ENCODE assay signal across 20 cellular contexts in the genomic region with DNA sequence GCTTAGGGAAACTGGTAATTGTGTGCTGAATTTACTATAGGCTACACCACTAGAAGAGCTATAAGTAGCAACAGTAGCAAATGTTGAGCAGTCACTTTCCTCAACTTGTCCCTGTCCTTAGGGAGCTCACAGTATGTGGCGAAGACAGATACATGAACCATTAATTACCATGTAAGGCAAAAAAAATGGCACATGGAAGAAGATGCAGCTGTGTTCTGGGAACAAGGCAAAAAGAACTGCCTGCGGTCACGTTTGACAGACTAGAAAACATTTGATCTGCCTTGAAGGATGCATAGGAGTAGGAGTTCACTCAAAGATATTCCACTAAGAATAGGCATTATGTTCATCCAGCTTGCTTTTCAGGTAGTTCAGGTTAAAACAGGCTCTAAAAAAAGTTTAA. TPM values are rescaled to one million over a fixed set of nuclear protein-coding genes. Genes with fewer than 3 reads are reported as not detected.
DNase-seq lines count a peak whose midpoint lies in the region; ATAC-seq and TF ChIP-seq lines count a peak whose summit lies in the region.
"Had no signal": no experiment of that assay in that cellular context is flagged by ENCODE, and none has a peak within 500 bp of the region (broad histone marks: within the 10 kb centered on the region; RNA-seq: fewer than 3 reads in every experiment).

No MANE protein-coding gene starts in this region.

- no peak overlapping the region for H2BK20ac ChIP-seq in IMR-90 (ENCODE audit: low read depth, low read length)

- no peaks in the 10 kb centered on the region for H3K36me3 ChIP-seq in BLaER1 treated with 17β-estradiol and CSF1 and Interleukin-3, amounts not matched to agents 10 nM and 100 nM
- H3K36me3 ChIP-seq in IMR-90 (ENCODE audit: control insufficient read depth, insufficient read depth, low read length) (no peaks in the 10 kb centered on the region), endodermal cell (ENCODE audit: control insufficient read depth, insufficient read depth, low read length) (no peaks in the 10 kb centered on the region), rectal smooth muscle tissue (ENCODE audit: control insufficient read depth, insufficient read depth, low read length) (no peaks in the 10 kb centered on the region)
- no peaks in the 10 kb centered on the region for H3K36me3 ChIP-seq in CD4-positive, alpha-beta memory T cell (ENCODE audit: insufficient read depth, low read length)

- dilution Hi-C loops in IMR-90 (cut with HindIII; ENCODE audit: low sequenced_read_pairs, unreplicated experiment), result no loop called here

- H3K27me3 ChIP-seq in BLaER1 treated with 17β-estradiol and CSF1 and Interleukin-3, amounts not matched to agents 10 nM and 100 nM, result no peaks in the 10 kb centered on the region
- H3K27me3 ChIP-seq in IMR-90 (ENCODE audit: control insufficient read depth, insufficient read depth, low read length) (peaks cover 2% of the 10 kb centered on the region; the same call in 1 of the 2 replicates), endodermal cell (ENCODE audit: control insufficient read depth, insufficient read depth, low read length, poor library complexity, severe bottlenecking) (no peaks in the 10 kb centered on the region), rectal smooth muscle tissue (ENCODE audit: control insufficient read depth, insufficient read depth, low read length) (peaks cover 3% of the 10 kb centered on the region)
- H3K27me3 ChIP-seq in CD4-positive, alpha-beta memory T cell (ENCODE audit: insufficient read depth, low read length), result no peaks in the 10 kb centered on the region

- no peak overlapping the region for H3K4me3 ChIP-seq in BLaER1 treated with 17β-estradiol and CSF1 and Interleukin-3, amounts not matched to agents 10 nM and 100 nM
- H3K4me3 ChIP-seq in IMR-90 (ENCODE audit: insufficient read depth, low read depth, low read length), result no peak overlapping the region
- H3K4me3 ChIP-seq in endodermal cell (ENCODE audit: low read length), result peak overlapping the region; percentile 6
- H3K4me3 ChIP-seq in rectal smooth muscle tissue (ENCODE audit: low read length), result no peak overlapping the region
- no peak overlapping the region for H3K4me3 ChIP-seq in CD4-positive, alpha-beta memory T cell (ENCODE audit: low read length in 2 of 2)
- H3K4me3 ChIP-seq: GM23248, PC-9 had no signal

- H2AK9ac ChIP-seq in IMR-90 (replicated peaks; ENCODE audit: low read depth, low read length, poor library complexity), result no peak overlapping the region

- peak overlapping the region in 6 of 11 experiments; percentile 4 to 40 (median 16); a peak in 8 of 22 replicates for H3K4me2 ChIP-seq in BLaER1 treated with 17β-estradiol and CSF1 and Interleukin-3, amounts not matched to agents 10 nM and 100 nM
- no peak overlapping the region for H3K4me2 ChIP-seq in IMR-90 (ENCODE audit: low read depth, low read length)
- H3K4me2 ChIP-seq: PC-9 had no signal

- H3K36me3 Mint-ChIP-seq in endodermal cell (ENCODE audit: low read depth), result no peaks in the 10 kb centered on the region
- no peaks in the 10 kb centered on the region for H3K36me3 Mint-ChIP-seq in CD4-positive, alpha-beta memory T cell
- H3K36me3 Mint-ChIP-seq: stimulated activated naive B cell treated with anti-CD40 and anti-IgM and Interleukin-4, amounts not matched to agents 10 μg/mL and 1 μg/mL and 100 μg/mL, for 72 hours; T-cell had no signal

- peak overlapping the region; percentile 37; the same call in 1 of the 2 replicates for H2BK120ac ChIP-seq in IMR-90 (ENCODE audit: low read depth, low read length)

- H3K9me3 ChIP-seq in BLaER1 treated with 17β-estradiol and CSF1 and Interleukin-3, amounts not matched to agents 10 nM and 100 nM (replicated peaks in 1 of 11), result no peaks in the 10 kb centered on the region
- H3K9me3 ChIP-seq in IMR-90 (ENCODE audit: control insufficient read depth, insufficient read depth, low read length) (no peaks in the 10 kb centered on the region), endodermal cell (ENCODE audit: control insufficient read depth, low read length) (no peaks in the 10 kb centered on the region)
- H3K9me3 ChIP-seq in CD4-positive, alpha-beta memory T cell (ENCODE audit: control insufficient read depth in 1 of 2, low read length in 2 of 2), result no peaks in the 10 kb centered on the region

- TF ChIP-seq CTCF in IMR-90 (conservative IDR thresholded peaks at IDR 0.05; ENCODE audit: low read depth, low read length) (no peak), endodermal cell (conservative IDR thresholded peaks at IDR 0.05) (no peak)

- BruUV-seq in IMR-90 (replicated peaks; lab: Mats Ljungman, UMichigan), result no TSS peak

- ATAC-seq in IMR-90 (ENCODE audit: low read depth), result no peak
- no peak for ATAC-seq in stimulated activated naive CD8-positive, alpha-beta T cell treated with anti-CD3 and anti-CD28 coated beads, Interleukin-15, amount 100 ng/mL, for 72 hours

- H2AFZ ChIP-seq in IMR-90 (replicated peaks; ENCODE audit: low read length, poor library complexity), result no peak overlapping the region
- H2AFZ ChIP-seq: GM23248, PC-9 had no signal

- H3K4me1 Mint-ChIP-seq in endodermal cell, result peaks cover 39% of the 10 kb centered on the region
- peaks cover 6% of the 10 kb centered on the region for H3K4me1 Mint-ChIP-seq in stimulated activated naive CD8-positive, alpha-beta T cell treated with anti-CD3 and anti-CD28 coated beads, Interleukin-15, amount 100 ng/mL, for 72 hours
- peaks cover 3 to 5% (median 4%) of the 10 kb centered on the region in 4 donors for H3K4me1 Mint-ChIP-seq in CD4-positive, alpha-beta memory T cell

- H3K4me3 Mint-ChIP-seq in endodermal cell, result no peak overlapping the region
- no peak overlapping the region for H3K4me3 Mint-ChIP-seq in stimulated activated naive CD8-positive, alpha-beta T cell treated with anti-CD3 and anti-CD28 coated beads, Interleukin-15, amount 100 ng/mL, for 72 hours
- H3K4me3 Mint-ChIP-seq in CD4-positive, alpha-beta memory T cell, result no peak overlapping the region
- H3K4me3 Mint-ChIP-seq: activated T-cell treated with anti-CD3 and anti-CD28 coated beads, Interleukin-2, amount 50 U/mL, for 72 hours; CD4-positive, alpha-beta T cell; stimulated activated naive B cell treated with anti-CD40 and anti-IgM and Interleukin-4, amounts not matched to agents 10 μg/mL and 1 μg/mL and 100 μg/mL, for 72 hours; T-cell had no signal

- intact Hi-C loops in IMR-90 (cut with micrococcal nuclease), result loop anchor here (1.0 to 2.0 kb wide), 3 partner anchors 291 to 587 kb away; no protein-coding TSS in a partner anchor
- intact Hi-C loops in CD4-positive, alpha-beta memory T cell (cut with micrococcal nuclease), result loop anchor here (1.0 to 5.0 kb wide), 4 partner anchors 140 to 586 kb away; no protein-coding TSS in a partner anchor

- CTCF ChIA-PET in IMR-90 (lab: Yijun Ruan, JAX), result interaction anchor here (0.8 to 1.5 kb wide), 7 partner anchors 12 to 587 kb away, joined by 3 to 5 read pairs (median 3); no protein-coding TSS in a partner anchor
- CTCF ChIA-PET in CD4-positive, alpha-beta memory T cell (lab: Charles Lee; ENCODE audit: partially characterized antibody), result interaction anchor here (0.6 to 7.4 kb wide), 40 partner anchors 9 to 781 kb away, joined by 3 to 301 read pairs (median 4); a partner anchor contains a TSS

- no peaks in the 10 kb centered on the region; the same call in 1 of the 2 replicates for H3K9me1 ChIP-seq in IMR-90 (ENCODE audit: insufficient read depth, low read length)

- no peak overlapping the region for H3K27ac ChIP-seq in BLaER1 treated with 17β-estradiol and CSF1 and Interleukin-3, amounts not matched to agents 10 nM and 100 nM
- H3K27ac ChIP-seq in IMR-90 (ENCODE audit: insufficient read depth, low read length) (no peak overlapping the region), endodermal cell (ENCODE audit: low read depth, low read length) (no peak overlapping the region), rectal smooth muscle tissue (ENCODE audit: low read depth, low read length) (peak overlapping the region; percentile 54)
- H3K27ac ChIP-seq in CD4-positive, alpha-beta memory T cell (ENCODE audit: low read depth, low read length), result no peak overlapping the region
- H3K27ac ChIP-seq: GM23248, PC-9 had no signal

- in situ Hi-C loops in IMR-90 (cut with MboI; ENCODE audit: low sequenced_read_pairs), result loop anchor here (5.0 to 10.0 kb wide), 3 partner anchors 290 to 585 kb away; no protein-coding TSS in a partner anchor

- no peak overlapping the region for H3K18ac ChIP-seq in IMR-90 (ENCODE audit: low read depth, low read length)

- peak overlapping the region; percentile 31 for H3K27ac Mint-ChIP-seq in endodermal cell
- no peak overlapping the region for H3K27ac Mint-ChIP-seq in stimulated activated naive CD8-positive, alpha-beta T cell treated with anti-CD3 and anti-CD28 coated beads, Interleukin-15, amount 100 ng/mL, for 72 hours
- no peak overlapping the region for H3K27ac Mint-ChIP-seq in CD4-positive, alpha-beta memory T cell
- H3K27ac Mint-ChIP-seq: activated T-cell treated with anti-CD3 and anti-CD28 coated beads, Interleukin-2, amount 50 U/mL, for 72 hours; CD4-positive, alpha-beta T cell; stimulated activated naive B cell treated with anti-CD40 and anti-IgM and Interleukin-4, amounts not matched to agents 10 μg/mL and 1 μg/mL and 100 μg/mL, for 72 hours; T-cell had no signal

- H4K20me1 ChIP-seq in BLaER1 treated with 17β-estradiol and CSF1 and Interleukin-3, amounts not matched to agents 10 nM and 100 nM, result no peaks in the 10 kb centered on the region
- no peaks in the 10 kb centered on the region for H4K20me1 ChIP-seq in IMR-90 (ENCODE audit: insufficient read depth, low read length)

- no peak overlapping the region for H3K56ac ChIP-seq in IMR-90 (ENCODE audit: extremely low read depth, insufficient read depth, low read length)

- H4K5ac ChIP-seq in IMR-90 (ENCODE audit: low read depth, low read length), result no peak overlapping the region

- POLR2A ChIA-PET in IMR-90 (lab: Charles Lee; ENCODE audit: unreplicated experiment), result no interaction called here
- POLR2A ChIA-PET in CD4-positive, alpha-beta memory T cell (lab: Charles Lee; ENCODE audit: partially characterized antibody), result interaction anchor here (0.6 to 2.2 kb wide), 8 partner anchors 280 to 588 kb away, joined by 3 to 26 read pairs (median 4); a partner anchor contains a TSS

- H3K14ac ChIP-seq in IMR-90 (replicated peaks; ENCODE audit: low read depth, low read length), result no peak overlapping the region

- H2AK5ac ChIP-seq in IMR-90 (ENCODE audit: low read depth, low read length), result peak overlapping the region; percentile 52; the same call in 1 of the 2 replicates

- H3K27me3 Mint-ChIP-seq in endodermal cell (ENCODE audit: insufficient read depth), result peaks cover 13% of the 10 kb centered on the region
- H3K27me3 Mint-ChIP-seq in stimulated activated naive CD8-positive, alpha-beta T cell treated with anti-CD3 and anti-CD28 coated beads, Interleukin-15, amount 100 ng/mL, for 72 hours, result peaks cover 19% of the 10 kb centered on the region
- H3K27me3 Mint-ChIP-seq in CD4-positive, alpha-beta memory T cell, result peaks cover 1 to 5% of the 10 kb centered on the region in 2 donors

- TF ChIP-seq POLR2A in IMR-90 (IDR thresholded peaks at IDR 0.05; ENCODE audit: low read depth, low read length), result no peak

- H2BK15ac ChIP-seq in IMR-90 (ENCODE audit: low read depth, low read length), result peak overlapping the region; percentile 56; the same call in 1 of the 3 replicates

- no peak overlapping the region for H3K9ac ChIP-seq in BLaER1 treated with 17β-estradiol and CSF1 and Interleukin-3, amounts not matched to agents 10 nM and 100 nM
- H3K9ac ChIP-seq in IMR-90 (ENCODE audit: low read depth, low read length) (no peak overlapping the region), endodermal cell (ENCODE audit: extremely low read depth, low read length, poor library complexity, severe bottlenecking) (no peak overlapping the region), rectal smooth muscle tissue (ENCODE audit: low read length) (no peak overlapping the region)
- H3K9ac ChIP-seq: GM23248 had no signal

- DNase-seq in IMR-90, result no peak
- DNase-seq in endodermal cell, result peak; percentile 45
- DNase-seq in islet precursor cell, result no peak
- no peak for DNase-seq in stimulated activated naive CD8-positive, alpha-beta T cell treated with anti-CD3 and anti-CD28 coated beads, Interleukin-15, amount 100 ng/mL, for 72 hours
- no peak for DNase-seq in CD4-positive, alpha-beta memory T cell

- H3K79me1 ChIP-seq in IMR-90 (ENCODE audit: low read depth in 1 of 2, low read length in 2 of 2), result no peaks in the 10 kb centered on the region

- H4K91ac ChIP-seq in IMR-90 (ENCODE audit: insufficient read depth, low read depth, low read length), result no peak overlapping the region

- H3K4ac ChIP-seq in IMR-90 (ENCODE audit: low read depth, low read length), result no peak overlapping the region

- TF ChIP-seq RAD21 in IMR-90 (IDR thresholded peaks at IDR 0.05; ENCODE audit: low read length), result no peak

- no peaks in the 10 kb centered on the region for H3K9me3 Mint-ChIP-seq in endodermal cell
- H3K9me3 Mint-ChIP-seq in stimulated activated naive CD8-positive, alpha-beta T cell treated with anti-CD3 and anti-CD28 coated beads, Interleukin-15, amount 100 ng/mL, for 72 hours, result no peaks in the 10 kb centered on the region
- no peaks in the 10 kb centered on the region for H3K9me3 Mint-ChIP-seq in CD4-positive, alpha-beta memory T cell
- H3K9me3 Mint-ChIP-seq: activated T-cell treated with anti-CD3 and anti-CD28 coated beads, Interleukin-2, amount 50 U/mL, for 72 hours; CD4-positive, alpha-beta T cell; stimulated activated naive B cell treated with anti-CD40 and anti-IgM and Interleukin-4, amounts not matched to agents 10 μg/mL and 1 μg/mL and 100 μg/mL, for 72 hours; T-cell had no signal

- no CpG with 5 or more reads among the region's 3 CpGs for WGBS in IMR-90 (ENCODE audit: extremely low coverage in 2 of 2, insufficient read length in 1 of 2), 2 experiments
- 69 to 92% methylated on average over 2 to 3 of the region's 3 CpGs for WGBS in endodermal cell (ENCODE audit: insufficient coverage in 1 of 2, insufficient read length in 1 of 2), 2 experiments

- no peak overlapping the region for H2BK5ac ChIP-seq in IMR-90 (ENCODE audit: low read depth, low read length, poor library complexity, severe bottlenecking)

- H4K8ac ChIP-seq in IMR-90 (ENCODE audit: low read depth in 2 of 2, low read length in 2 of 2), result no peak overlapping the region

- H3K23ac ChIP-seq in IMR-90 (ENCODE audit: low read depth, low read length), result no peak overlapping the region

- peaks cover 0 to 9% (median 7%) of the 10 kb centered on the region in 10 experiments; a peak in 8 of 20 replicates for H3K4me1 ChIP-seq in BLaER1 treated with 17β-estradiol and CSF1 and Interleukin-3, amounts not matched to agents 10 nM and 100 nM
- H3K4me1 ChIP-seq in IMR-90 (ENCODE audit: control insufficient read depth, insufficient read depth, low read length) (peaks cover 4% of the 10 kb centered on the region; the same call in 1 of the 2 replicates), endodermal cell (ENCODE audit: control insufficient read depth, insufficient read depth, low read length) (peaks cover 24% of the 10 kb centered on the region), rectal smooth muscle tissue (ENCODE audit: control insufficient read depth, insufficient read depth, low read length) (peaks cover 10% of the 10 kb centered on the region)
- H3K4me1 ChIP-seq in CD4-positive, alpha-beta memory T cell (ENCODE audit: insufficient read depth, low read length), result no peaks in the 10 kb centered on the region

RNA-seq across cellular contexts. Expression of a gene that starts 46.5 kb away (rescaled TPM):
- not detected in 2 replicates for total RNA-seq in IMR-90 (2012; rRNA removed)
- not detected in 2 replicates for polyA plus RNA-seq in IMR-90 (2012; rRNA removed)
- polyA plus RNA-seq in IMR-90 (2012; cell fraction: cytosol; rRNA removed), result not detected in 2 replicates
- polyA plus RNA-seq in IMR-90 (2012; cell fraction: nucleus; rRNA removed; ENCODE audit: low replicate concordance), result not detected in 2 replicates
- total RNA-seq in endodermal cell, result not detected
- not detected for polyA plus RNA-seq in endodermal cell (2013, experiment 1 of 2)
- not detected for polyA plus RNA-seq in endodermal cell (2013, experiment 2 of 2)
- total RNA-seq in CD4-positive, alpha-beta memory T cell, result 10 to 100 TPM; 11.7 to 14.5 TPM
- polyA plus RNA-seq in CD4-positive, alpha-beta memory T cell, result 10 to 100 TPM in 1 of 2 donors, 1 to 10 TPM in 1; 4.6 to 11.3 TPM
- total RNA-seq: activated T-cell treated with anti-CD3 and anti-CD28 coated beads, Interleukin-2, amount 50 U/mL, for 72 hours; cerebellum; GM23248; kidney epithelial cell; lung microvascular endothelial cell; PC-9; renal cortical epithelial cell; temporal lobe had no signal
- polyA plus RNA-seq: adipose tissue, GM23248, urinary bladder had no signal

Comparison
In these comparisons a context has a peak if more than half of its experiments do, and no peak if none do; other contexts are left out.
1. RNA of a gene that starts 46.5 kb away (total RNA-seq): 11.7 to 14.5 TPM in CD4-positive, alpha-beta memory T cell; not detected in IMR-90 and not detected in endodermal cell; every median in the first group is over 10 times any median in the second.